Comparison of ENCODE assay signal across 15 cellular contexts in genomic region chr2:15890936-15891905, GRCh38. TPM values are rescaled to one million over a fixed set of nuclear protein-coding genes. Genes with fewer than 3 reads are reported as not detected.
DNase-seq lines count a peak whose midpoint lies in the region; ATAC-seq and TF ChIP-seq lines count a peak whose summit lies in the region.
"Had no signal": no experiment of that assay in that cellular context is flagged by ENCODE, and none has a peak within 500 bp of the region (broad histone marks: within the 10 kb centered on the region; RNA-seq: fewer than 3 reads in every experiment).

No MANE protein-coding gene starts in this region.

- H3K36me3 ChIP-seq in H7 (replicated peaks; ENCODE audit: control insufficient read depth, insufficient read depth, low read length): no peaks in the 10 kb centered on the region
- H3K36me3 ChIP-seq in neural progenitor cell: no peaks in the 10 kb centered on the region

- peaks cover 20% of the 10 kb centered on the region for H3F3A ChIP-seq in neural progenitor cell (ENCODE audit: low read depth)

- no peaks in the 10 kb centered on the region for H3K27me3 ChIP-seq in H7 (ENCODE audit: control insufficient read depth, insufficient read depth, low read length)
- H3K27me3 ChIP-seq in neural progenitor cell: no peaks in the 10 kb centered on the region

- H3K9me3 ChIP-seq in neural progenitor cell (ENCODE audit: low read depth): no peaks in the 10 kb centered on the region

- H3K36me3 Mint-ChIP-seq in neural progenitor cell: no peaks in the 10 kb centered on the region
- H3K36me3 Mint-ChIP-seq: stimulated activated effector memory CD8-positive, alpha-beta T cell treated with anti-CD3 and anti-CD28 coated beads, Interleukin-12 subunit alpha, Interleukin-12 subunit beta, amount 100 ng/mL, for 72 hours; T-cell had no signal

- H2AFZ ChIP-seq in neural progenitor cell (replicated peaks): no peak overlapping the region

- no peaks in the 10 kb centered on the region for H3K79me2 ChIP-seq in neural progenitor cell (ENCODE audit: low read depth)

- peak overlapping the region; percentile 47 for H3K4me2 ChIP-seq in neural progenitor cell

- H3K4me3 ChIP-seq in H7 (ENCODE audit: insufficient read depth, low read depth, low read length) (no peak overlapping the region), neural progenitor cell (no peak overlapping the region)

- H3K4me3 Mint-ChIP-seq in neural progenitor cell: peak overlapping the region; percentile 45
- H3K4me3 Mint-ChIP-seq: activated T-cell treated with anti-CD3 and anti-CD28 coated beads, Interleukin-2, amount 50 U/mL, for 72 hours; stimulated activated effector memory CD8-positive, alpha-beta T cell treated with anti-CD3 and anti-CD28 coated beads, Interleukin-12 subunit alpha, Interleukin-12 subunit beta, amount 100 ng/mL, for 72 hours; T-cell had no signal

- H4K20me1 ChIP-seq in neural progenitor cell (ENCODE audit: low read depth): no peaks in the 10 kb centered on the region

- DNase-seq in H7: peak; percentile 60
- peak; percentile 9 for DNase-seq in RPMI7951 (ENCODE audit: low read depth)
- peak; percentile 44 for DNase-seq in epithelial cell of prostate (ENCODE audit: low read depth, low spot score)
- DNase-seq in neural progenitor cell (ENCODE audit: low spot score): peak; percentile 59
- DNase-seq in NCI-H1694 treated with DMSO at 0.1 percent for 48 hours (lab: John Stamatoyannopoulos, UW): no peak
- no peak for DNase-seq in NCI-H128 (lab: John Stamatoyannopoulos, UW; ENCODE audit: unreplicated experiment)
- no peak for DNase-seq in COR-L47 (lab: John Stamatoyannopoulos, UW)
- DNase-seq: activated T-cell treated with anti-CD3 and anti-CD28 coated beads, Interleukin-2, amount 50 U/mL, for 72 hours; effector CD4-positive, alpha-beta T cell; NCI-H187 treated with DMSO at 0.1 percent for 48 hours; posterior cingulate gyrus; T-cell had no signal

- peaks cover 2% of the 10 kb centered on the region for H3K27me3 Mint-ChIP-seq in neural progenitor cell (ENCODE audit: insufficient read depth, low read depth)

- peaks cover 74% of the 10 kb centered on the region for H3K4me1 Mint-ChIP-seq in neural progenitor cell
- H3K4me1 Mint-ChIP-seq: stimulated activated effector memory CD8-positive, alpha-beta T cell treated with anti-CD3 and anti-CD28 coated beads, Interleukin-12 subunit alpha, Interleukin-12 subunit beta, amount 100 ng/mL, for 72 hours; T-cell had no signal

- no peak overlapping the region for H3K9ac ChIP-seq in neural progenitor cell

- peak overlapping the region; percentile 44 for H3K27ac Mint-ChIP-seq in neural progenitor cell
- H3K27ac Mint-ChIP-seq: activated T-cell treated with anti-CD3 and anti-CD28 coated beads, Interleukin-2, amount 50 U/mL, for 72 hours; stimulated activated effector memory CD8-positive, alpha-beta T cell treated with anti-CD3 and anti-CD28 coated beads, Interleukin-12 subunit alpha, Interleukin-12 subunit beta, amount 100 ng/mL, for 72 hours; T-cell had no signal

- no peak for TF ChIP-seq CTCF in neural progenitor cell (IDR thresholded peaks at IDR 0.05)

- no peaks in the 10 kb centered on the region for H3K9me3 Mint-ChIP-seq in neural progenitor cell
- H3K9me3 Mint-ChIP-seq: activated T-cell treated with anti-CD3 and anti-CD28 coated beads, Interleukin-2, amount 50 U/mL, for 72 hours; T-cell had no signal

- no peak for ATAC-seq in HG03571 (IDR thresholded peaks at IDR 0.05; ENCODE audit: unreplicated experiment)
- ATAC-seq: activated T-cell treated with anti-CD3 and anti-CD28 coated beads, Interleukin-2, amount 50 U/mL, for 72 hours; stimulated activated effector memory CD8-positive, alpha-beta T cell treated with anti-CD3 and anti-CD28 coated beads, Interleukin-12 subunit alpha, Interleukin-12 subunit beta, amount 100 ng/mL, for 72 hours had no signal

- peaks cover 72% of the 10 kb centered on the region for H3K4me1 ChIP-seq in neural progenitor cell

- H3K27ac ChIP-seq in epithelial cell of prostate (no peak overlapping the region), neural progenitor cell (no peak overlapping the region)

RNA-seq across cellular contexts. Expression of gene MYCN, which starts 49.1 kb away (rescaled TPM):
- total RNA-seq in H7 (2014; rRNA removed; shearing (Covaris generic)): 48.4 and 49.9 TPM in 2 replicates
- total RNA-seq in RPMI7951 (2014; rRNA removed; shearing (Covaris generic)): not detected in 2 replicates
- 24.7 and 26.7 TPM in 2 replicates for total RNA-seq in neural progenitor cell (ENCODE audit: low replicate concordance)
- total RNA-seq: G401 had no signal

Comparison
In these comparisons a context has a peak if more than half of its experiments do, and no peak if none do; other contexts are left out.
1. DNase-seq: peak in H7 (single experiment), RPMI7951 (single experiment), epithelial cell of prostate (single experiment) and neural progenitor cell (single experiment); none in NCI-H1694 treated with DMSO at 0.1 percent for 48 hours (single experiment), NCI-H128 (single experiment) and COR-L47 (single experiment).
2. RNA of gene MYCN, which starts 49.1 kb away (total RNA-seq): 48.4 to 49.9 TPM in H7 and 24.7 to 26.7 TPM in neural progenitor cell; not detected in RPMI7951; every median in the first group is over 10 times any median in the second.